1 cellular context compared by ENCODE assay signal in the genomic region with DNA sequence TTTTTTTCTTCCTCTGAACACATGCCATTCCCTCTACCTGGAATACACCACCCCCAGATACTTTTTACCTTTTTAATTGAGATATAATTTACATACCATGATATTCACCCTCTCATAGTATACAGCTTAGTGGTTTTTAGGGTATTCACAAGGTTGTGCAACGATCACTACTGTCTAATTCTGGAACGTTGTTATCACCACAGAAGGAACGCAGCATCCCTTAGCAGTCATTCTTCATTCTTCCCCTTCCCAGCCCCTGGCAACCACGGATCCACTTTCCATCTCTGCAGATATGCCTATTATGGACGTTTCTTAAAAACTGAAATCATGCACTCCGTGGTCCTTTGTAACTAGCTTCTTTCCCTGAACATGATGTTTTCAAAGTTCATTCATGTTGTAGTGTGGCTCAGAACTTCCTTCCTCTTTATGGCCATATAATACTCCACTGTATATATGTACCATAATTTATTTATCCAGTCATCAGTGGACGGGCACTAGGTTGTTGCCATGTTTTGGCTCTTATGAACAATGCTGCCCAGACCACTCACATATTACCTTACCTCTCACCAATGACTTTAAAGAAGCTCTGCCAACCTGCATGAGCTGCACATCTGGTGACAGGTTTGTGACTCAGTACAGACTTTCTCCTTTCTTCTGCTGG.
TF ChIP-seq lines count a peak whose summit lies in the region.

No MANE protein-coding gene starts in this region.

TF ChIP-seq in SK-N-SH, 30 proteins besides CTCF, POLR2A, EP300 and RAD21 (continued from another document):
- TF ChIP-seq, protein P1, sequence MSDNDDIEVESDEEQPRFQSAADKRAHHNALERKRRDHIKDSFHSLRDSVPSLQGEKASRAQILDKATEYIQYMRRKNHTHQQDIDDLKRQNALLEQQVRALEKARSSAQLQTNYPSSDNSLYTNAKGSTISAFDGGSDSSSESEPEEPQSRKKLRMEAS (IDR thresholded peaks at IDR 0.05; ENCODE audit: low read depth): no peak
- TF ChIP-seq, protein P2, sequence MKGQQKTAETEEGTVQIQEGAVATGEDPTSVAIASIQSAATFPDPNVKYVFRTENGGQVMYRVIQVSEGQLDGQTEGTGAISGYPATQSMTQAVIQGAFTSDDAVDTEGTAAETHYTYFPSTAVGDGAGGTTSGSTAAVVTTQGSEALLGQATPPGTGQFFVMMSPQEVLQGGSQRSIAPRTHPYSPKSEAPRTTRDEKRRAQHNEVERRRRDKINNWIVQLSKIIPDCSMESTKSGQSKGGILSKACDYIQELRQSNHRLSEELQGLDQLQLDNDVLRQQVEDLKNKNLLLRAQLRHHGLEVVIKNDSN (IDR thresholded peaks at IDR 0.05; ENCODE audit: borderline replicate concordance, low read depth): no peak
- TF ChIP-seq FOXJ3 (CRISPR knock-in tag; IDR thresholded peaks at IDR 0.05): no peak
